35 cellular contexts compared by ENCODE assay signal in genomic region chr3:94568041-94568440, GRCh38.
DNase-seq lines count a peak whose midpoint lies in the region; ATAC-seq, FAIRE-seq and TF ChIP-seq lines count a peak whose summit lies in the region.
"Had no signal": no experiment of that assay in that cellular context is flagged by ENCODE, and none has a peak within 500 bp of the region (broad histone marks: within the 10 kb centered on the region; RNA-seq: fewer than 3 reads in every experiment).

No MANE protein-coding gene starts in this region.

- H4K20me1 ChIP-seq in HepG2 (ENCODE audit: insufficient read depth, low read length): no peaks in the 10 kb centered on the region
- H4K20me1 ChIP-seq: BLaER1; BLaER1 treated with 17β-estradiol and CSF1 and Interleukin-3, amounts not matched to agents 10 nM and 100 nM had no signal

- POLR2A ChIA-PET in HepG2 (lab: Yijun Ruan, JAX): no interaction called here

- 0% methylated on average over 1 of the region's 1 CpG for WGBS in liver
- 0% methylated on average over 1 of the region's 1 CpG for WGBS in HepG2 (ENCODE audit: low lambda C conversion rate)
- WGBS in right lobe of liver (ENCODE audit: insufficient coverage, low coverage, low lambda C conversion rate, missing lambda C conversion rate): 0% methylated on average over 1 of the region's 1 CpG
- WGBS in aorta, 2 donors: 0% methylated on average over 1 of the region's 1 CpG

- FAIRE-seq in HepG2 (lab: Jason Lieb, UNC): no peak
- FAIRE-seq in RCC 7860 (lab: Jason Lieb, UNC): no peak
- FAIRE-seq: A204.1, A549, D721Med had no signal

- H3K9me3 ChIP-seq in liver (ENCODE audit: control insufficient read depth in 4 of 4, low read length in 3 of 4): no peaks in the 10 kb centered on the region
- no peaks in the 10 kb centered on the region for H3K9me3 ChIP-seq in HepG2 (ENCODE audit: low read length)
- H3K9me3 ChIP-seq in right lobe of liver: no peaks in the 10 kb centered on the region
- no peaks in the 10 kb centered on the region for H3K9me3 ChIP-seq in aorta (ENCODE audit: control insufficient read depth, low read length)
- H3K9me3 ChIP-seq: A549; BE2C; BLaER1; BLaER1 treated with 17β-estradiol and CSF1 and Interleukin-3, amounts not matched to agents 10 nM and 100 nM; Caco-2 had no signal

- H3K4me3 ChIP-seq in liver (ENCODE audit: low read depth in 1 of 3, low read length in 3 of 3) (no peak overlapping the region), HepG2 (replicated peaks in 1 of 3; ENCODE audit: insufficient read depth in 1 of 3, low read depth in 2 of 3, low read length in 3 of 3) (no peak overlapping the region), right lobe of liver (no peak overlapping the region), aorta (ENCODE audit: low read length in 2 of 2) (no peak overlapping the region)
- H3K4me3 ChIP-seq: A549; BLaER1; BLaER1 treated with 17β-estradiol and CSF1 and Interleukin-3, amounts not matched to agents 10 nM and 100 nM had no signal

- TF ChIP-seq EP300 in HepG2 (IDR thresholded peaks at IDR 0.05; ENCODE audit: low read depth in 2 of 2, low read length in 2 of 2) (no peak), HepG2 (CRISPR knock-in tag; IDR thresholded peaks at IDR 0.05; ENCODE audit: borderline replicate concordance) (no peak)

- no peaks in the 10 kb centered on the region for H3K79me2 ChIP-seq in HepG2 (ENCODE audit: insufficient read depth, low read length)

- H3K9ac ChIP-seq in liver (ENCODE audit: low read depth in 1 of 2, low read length in 2 of 2): no peak overlapping the region
- no peak overlapping the region for H3K9ac ChIP-seq in HepG2 (ENCODE audit: insufficient read depth, low read depth, low read length)
- H3K9ac ChIP-seq: BLaER1; BLaER1 treated with 17β-estradiol and CSF1 and Interleukin-3, amounts not matched to agents 10 nM and 100 nM had no signal

- no peak for DNase-seq in HepG2 (ENCODE audit: low spot score)
- DNase-seq in left lobe of liver (ENCODE audit: low spot score): peak; percentile 47
- DNase-seq in right lobe of liver: peak in 2 of 3 donors; percentile 23 to 58
- DNase-seq in mucosa of gallbladder (ENCODE audit: low spot score): peak; percentile 23
- DNase-seq in RCC 7860 (ENCODE audit: low spot score): no peak
- DNase-seq in aorta: no peak
- DNase-seq: 8988T; ACHN; AML-193; BE2C; C1 segment of cervical spinal cord; Caco-2; Calu3; CD4-positive, alpha-beta memory T cell; CD4-positive, alpha-beta T cell; CD4-positive, CD25-positive, alpha-beta regulatory T cell; CD8-positive, alpha-beta memory T cell; CD8-positive, alpha-beta T cell; COR-L47; DMS 273 treated with DMSO at 0.1 percent for 48 hours; DMS153; DMS53; DMS79; DMS79 treated with DMSO at 0.1 percent for 48 hours; DND-41; EL had no signal

- H3K4me2 ChIP-seq in HepG2 (ENCODE audit: low read depth, low read length): no peak overlapping the region
- H3K4me2 ChIP-seq: A549; BLaER1; BLaER1 treated with 17β-estradiol and CSF1 and Interleukin-3, amounts not matched to agents 10 nM and 100 nM had no signal

- no peak for ATAC-seq in HepG2
- peak; percentile 55 for ATAC-seq in left lobe of liver
- ATAC-seq in right lobe of liver: peak in 3 of 4 donors; percentile 30 to 67 (median 56)
- ATAC-seq in GM21526 (IDR thresholded peaks at IDR 0.05; ENCODE audit: low FRiP score, unreplicated experiment): no peak
- no peak for ATAC-seq in aorta (ENCODE audit: low FRiP score)
- ATAC-seq: A549; CD8-positive, alpha-beta T cell had no signal

- TF ChIP-seq CTCF in liver (IDR thresholded peaks at IDR 0.05; ENCODE audit: low read depth, low read length, missing input control) (no peak), HepG2 (CRISPR knock-in tag; IDR thresholded peaks at IDR 0.05) (no peak), right lobe of liver (IDR thresholded peaks at IDR 0.05) (no peak)

- no peaks in the 10 kb centered on the region for H3K36me3 ChIP-seq in liver (ENCODE audit: control insufficient read depth in 4 of 4, insufficient read depth in 3 of 4, low read depth in 1 of 4, low read length in 3 of 4)
- H3K36me3 ChIP-seq in HepG2 (replicated peaks in 1 of 2; ENCODE audit: control insufficient read depth in 1 of 2, insufficient read depth in 2 of 2, low read length in 2 of 2): no peaks in the 10 kb centered on the region
- no peaks in the 10 kb centered on the region for H3K36me3 ChIP-seq in right lobe of liver
- no peaks in the 10 kb centered on the region for H3K36me3 ChIP-seq in aorta (ENCODE audit: control insufficient read depth in 1 of 2, insufficient read depth in 2 of 2, low read length in 1 of 2)
- H3K36me3 ChIP-seq: BE2C; BLaER1; BLaER1 treated with 17β-estradiol and CSF1 and Interleukin-3, amounts not matched to agents 10 nM and 100 nM had no signal

- TF ChIP-seq POLR2A in HepG2 (IDR thresholded peaks at IDR 0.05; ENCODE audit: insufficient read depth in 1 of 2, low read depth in 2 of 2, low read length in 2 of 2) (no peak), right lobe of liver (IDR thresholded peaks at IDR 0.05) (no peak)

- H3K27ac ChIP-seq in liver (ENCODE audit: low read depth in 1 of 2, low read length in 2 of 2) (no peak overlapping the region), HepG2 (ENCODE audit: extremely low read length, insufficient read depth, low read length) (no peak overlapping the region), right lobe of liver (no peak overlapping the region), aorta (ENCODE audit: low read depth in 1 of 2, low read length in 2 of 2) (no peak overlapping the region)
- H3K27ac ChIP-seq: 22Rv1; A549; BLaER1; BLaER1 treated with 17β-estradiol and CSF1 and Interleukin-3, amounts not matched to agents 10 nM and 100 nM; C4-2B had no signal

- no TSS peak for BruUV-seq in HepG2 (replicated peaks; lab: Mats Ljungman, UMichigan)

- intact Hi-C loops in HepG2 (cut with micrococcal nuclease; ENCODE audit: unreplicated experiment) (no loop called here), right lobe of liver (cut with DNase I) (no loop called here), aorta (cut with DNase I) (no loop called here)

- in situ Hi-C loops in HepG2 (cut with HindIII; ENCODE audit: extremely low pct_ligation_motif_present, low pct_unique_long_range_greater_than_20kb): no loop called here

- no peak overlapping the region for H2AFZ ChIP-seq in HepG2 (ENCODE audit: low read length)

- CTCF ChIA-PET in HepG2 (lab: Yijun Ruan, JAX; ENCODE audit: low intra/inter-chr PET ratio, low total read pairs): no interaction called here

- no peak for TF ChIP-seq RAD21 in liver (IDR thresholded peaks at IDR 0.05)
- TF ChIP-seq RAD21 in HepG2 (CRISPR knock-in tag; IDR thresholded peaks at IDR 0.05): no peak

- H3K4me1 ChIP-seq in liver (ENCODE audit: control insufficient read depth in 4 of 4, insufficient read depth in 4 of 4, low read length in 3 of 4) (peaks cover 0 to 6% (median under 1%) of the 10 kb centered on the region in 4 donors), HepG2 (ENCODE audit: insufficient read depth, low read length) (no peaks in the 10 kb centered on the region), right lobe of liver (peaks cover 0 to 3% (median 0%) of the 10 kb centered on the region in 4 donors), aorta (ENCODE audit: control insufficient read depth in 1 of 2, insufficient read depth in 2 of 2, low read length in 2 of 2) (no peaks in the 10 kb centered on the region)
- H3K4me1 ChIP-seq: A549; BE2C; BLaER1; BLaER1 treated with 17β-estradiol and CSF1 and Interleukin-3, amounts not matched to agents 10 nM and 100 nM; Caco-2 had no signal

- no peaks in the 10 kb centered on the region for H3K27me3 ChIP-seq in liver (ENCODE audit: control insufficient read depth in 4 of 4, insufficient read depth in 4 of 4, low read length in 3 of 4)
- H3K27me3 ChIP-seq in HepG2 (ENCODE audit: control insufficient read depth in 1 of 2, insufficient read depth in 2 of 2, low read length in 2 of 2): no peaks in the 10 kb centered on the region
- H3K27me3 ChIP-seq in right lobe of liver: no peaks in the 10 kb centered on the region
- H3K27me3 ChIP-seq in aorta (ENCODE audit: control insufficient read depth in 1 of 2, insufficient read depth in 2 of 2, low read length in 1 of 2): no peaks in the 10 kb centered on the region
- H3K27me3 ChIP-seq: BE2C; BLaER1; BLaER1 treated with 17β-estradiol and CSF1 and Interleukin-3, amounts not matched to agents 10 nM and 100 nM had no signal

TF ChIP-seq in liver, 16 proteins besides CTCF, POLR2A, EP300 and RAD21:
- TF ChIP-seq HNF4G (IDR thresholded peaks at IDR 0.05): no peak
- no peak for TF ChIP-seq YY1 (IDR thresholded peaks at IDR 0.05)
- TF ChIP-seq HNF4A (conservative IDR thresholded peaks at IDR 0.05): peak; percentile 53 to 59
- peak; percentile 19 to 36 for TF ChIP-seq RXRA (IDR thresholded peaks at IDR 0.05)
- no peak for TF ChIP-seq ATF3 (IDR thresholded peaks at IDR 0.05)
TF ChIP-seq in liver: peak in this region for 2.

TF ChIP-seq in HepG2, 621 proteins besides CTCF, POLR2A, EP300 and RAD21:
- TF ChIP-seq RFXAP (CRISPR knock-in tag; IDR thresholded peaks at IDR 0.05; ENCODE audit: borderline replicate concordance) (no peak), ZNF615 (CRISPR knock-in tag; IDR thresholded peaks at IDR 0.05; ENCODE audit: borderline replicate concordance) (no peak), CC2D1A (CRISPR knock-in tag; IDR thresholded peaks at IDR 0.05) (no peak)

Comparison
In these comparisons a context has a peak if more than half of its experiments do, and no peak if none do; other contexts are left out.
1. ATAC-seq: peak in left lobe of liver (single experiment) and right lobe of liver (3 of 4); none in HepG2 (single experiment), GM21526 (single experiment) and aorta (single experiment).
2. DNase-seq: peak in left lobe of liver (single experiment), right lobe of liver (2 of 3) and mucosa of gallbladder (single experiment); none in HepG2 (single experiment), RCC 7860 (single experiment) and aorta (0 of 2).